ENCODE assay signal across 40 cellular contexts in the genomic region with DNA sequence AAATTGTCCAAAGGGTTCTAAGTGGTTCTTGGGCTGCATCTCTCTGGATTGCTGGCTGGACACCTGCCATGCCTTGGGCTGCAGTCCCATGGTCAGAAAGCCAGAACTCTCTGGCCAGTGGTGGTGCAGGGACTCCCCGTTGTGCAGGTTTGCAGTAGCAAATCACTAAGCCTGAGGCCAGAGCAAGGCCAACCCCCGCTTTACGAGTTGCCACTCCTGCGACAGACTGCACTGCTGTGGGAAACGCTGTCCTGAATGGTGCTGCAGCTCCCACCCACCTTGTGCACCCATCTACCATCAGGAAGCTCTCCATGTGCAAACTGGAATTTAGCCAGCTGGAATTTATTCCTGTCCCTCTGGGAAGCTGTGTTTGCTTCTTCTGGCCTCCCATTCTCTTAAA. TPM values are rescaled to one million over a fixed set of nuclear protein-coding genes. Genes with fewer than 3 reads are reported as not detected.
"Had no signal": no experiment of that assay in that cellular context is flagged by ENCODE, and none has a peak within 500 bp of the region (broad histone marks: within the 10 kb centered on the region; RNA-seq: fewer than 3 reads in every experiment).

No MANE protein-coding gene starts in this region.

- H3K9me3 ChIP-seq: adrenal gland, body of pancreas, esophagus muscularis mucosa, gastrocnemius medialis, heart left ventricle had no signal

- H3K4me1 ChIP-seq: adrenal gland, esophagus muscularis mucosa, foreskin keratinocyte had no signal

- H3K9me3 Mint-ChIP-seq: activated CD4-positive, alpha-beta memory T cell treated with anti-CD3 and anti-CD28 coated beads for 36 hours; activated CD4-positive, alpha-beta T cell treated with anti-CD3 and anti-CD28 coated beads, Interleukin-2, amount 10 ng/mL, durations not matched to agents 24 days and 14 days; activated naive CD4-positive, alpha-beta T cell treated with anti-CD3 and anti-CD28 coated beads for 36 hours; activated naive CD4-positive, alpha-beta T cell treated with anti-CD3 and anti-CD28 coated beads, Interleukin-2, amount 50 U/mL, for 24 hours; activated naive CD8-positive, alpha-beta T cell treated with anti-CD3 and anti-CD28 coated beads for 36 hours; activated naive CD8-positive, alpha-beta T cell treated with anti-CD3 and anti-CD28 coated beads, Interleukin-2, amount 50 U/mL, for 24 hours; activated T-helper 1 cell treated with anti-CD3 and anti-CD28 coated beads, Interleukin-12 subunit alpha, Interleukin-12 subunit beta, Interleukin-2, Interleukin-4 antibody, amounts not matched to agents 30 ng/mL and 10 ng/mL and 1 ng/mL, durations not matched to agents 14 hours and 24 hours and 36 hours; activated T-helper 2 cell treated with anti-CD3 and anti-CD28 coated beads, Interferon-gamma antibody, Interleukin-2, Interleukin-4, amounts not matched to agents 10 μg/mL and 5 μg/mL and 100 μg/mL, durations not matched to agents 14 hours and 24 hours and 36 hours; dendritic cell treated with granulocyte-macrophage colony-stimulating factor and Interleukin-4, amounts not matched to agents 40 ng/mL and 50 ng/mL, for 4 days; endodermal cell; T-cell; T-helper 1 cell treated with Interleukin-12 subunit alpha and Interleukin-12 subunit beta and Interleukin-4 antibody, amounts not matched to agents 30 μg/mL and 1 μg/mL, for 36 hours; T-helper 2 cell treated with Interferon-gamma antibody and Interleukin-4, amounts not matched to agents 5 μg/mL and 100 μg/mL, for 36 hours had no signal

- H3K36me3 ChIP-seq: adrenal gland, gastrocnemius medialis had no signal

- H3K4me3 ChIP-seq: adrenal gland, body of pancreas, coronary artery, dorsolateral prefrontal cortex, esophagus muscularis mucosa, gastrocnemius medialis, heart left ventricle had no signal

- H3K27ac Mint-ChIP-seq: activated CD4-positive, alpha-beta memory T cell treated with anti-CD3 and anti-CD28 coated beads for 36 hours; activated CD4-positive, alpha-beta T cell treated with anti-CD3 and anti-CD28 coated beads for 36 hours; activated CD4-positive, alpha-beta T cell treated with anti-CD3 and anti-CD28 coated beads, Interleukin-2, amount 10 ng/mL, durations not matched to agents 24 days and 14 days; activated CD8-positive, alpha-beta memory T cell treated with anti-CD3 and anti-CD28 coated beads, Interleukin-2, amount 10 ng/mL, durations not matched to agents 7 days and 5 days; activated CD8-positive, alpha-beta T cell treated with anti-CD3 and anti-CD28 coated beads, Interleukin-2, amount 10 ng/mL, durations not matched to agents 7 days and 5 days; activated naive CD4-positive, alpha-beta T cell treated with anti-CD3 and anti-CD28 coated beads for 36 hours; activated naive CD4-positive, alpha-beta T cell treated with anti-CD3 and anti-CD28 coated beads, Interleukin-2, amount 50 U/mL, for 24 hours; activated naive CD8-positive, alpha-beta T cell treated with anti-CD3 and anti-CD28 coated beads for 36 hours; activated naive CD8-positive, alpha-beta T cell treated with anti-CD3 and anti-CD28 coated beads, Interleukin-2, amount 50 U/mL, for 24 hours; activated T-helper 1 cell treated with anti-CD3 and anti-CD28 coated beads, Interleukin-12 subunit alpha, Interleukin-12 subunit beta, Interleukin-2, Interleukin-4 antibody, amounts not matched to agents 30 ng/mL and 10 ng/mL and 1 ng/mL, durations not matched to agents 14 hours and 24 hours and 36 hours; activated T-helper 2 cell treated with anti-CD3 and anti-CD28 coated beads, Interferon-gamma antibody, Interleukin-2, Interleukin-4, amounts not matched to agents 10 μg/mL and 5 μg/mL and 100 μg/mL, durations not matched to agents 14 hours and 24 hours and 36 hours; dendritic cell treated with granulocyte-macrophage colony-stimulating factor and Interleukin-4, amounts not matched to agents 40 ng/mL and 50 ng/mL, for 4 days; endodermal cell; T-cell; T-helper 1 cell treated with Interleukin-12 subunit alpha and Interleukin-12 subunit beta and Interleukin-4 antibody, amounts not matched to agents 30 μg/mL and 1 μg/mL, for 36 hours; T-helper 2 cell treated with Interferon-gamma antibody and Interleukin-4, amounts not matched to agents 5 μg/mL and 100 μg/mL, for 36 hours had no signal

- H3K27me3 ChIP-seq: adrenal gland, body of pancreas, dorsolateral prefrontal cortex, esophagus muscularis mucosa, foreskin keratinocyte, gastrocnemius medialis, heart left ventricle had no signal

- H3K27ac ChIP-seq: adrenal gland, body of pancreas, coronary artery, dorsolateral prefrontal cortex, esophagus muscularis mucosa, foreskin keratinocyte, gastrocnemius medialis, heart left ventricle, WERI-Rb-1 had no signal

- DNase-seq: activated CD4-positive, alpha-beta memory T cell treated with anti-CD3 and anti-CD28 coated beads for 36 hours; activated CD4-positive, alpha-beta T cell treated with anti-CD3 and anti-CD28 coated beads for 36 hours; activated CD4-positive, alpha-beta T cell treated with anti-CD3 and anti-CD28 coated beads, Interleukin-2, amount 10 ng/mL, durations not matched to agents 24 days and 14 days; activated CD4-positive, CD25-positive, alpha-beta regulatory T cell; activated CD4-positive, CD25-positive, alpha-beta regulatory T cell treated with anti-CD3 and anti-CD28 coated beads, Interleukin-2, amount 50 U/mL, for 72 hours; activated CD8-positive, alpha-beta memory T cell treated with anti-CD3 and anti-CD28 coated beads, Interleukin-2, amount 10 ng/mL, durations not matched to agents 7 days and 5 days; activated CD8-positive, alpha-beta memory T cell treated with anti-CD3 and anti-CD28 coated beads, Interleukin-2, amount 50 U/mL, for 4 hours; activated CD8-positive, alpha-beta T cell treated with anti-CD3 and anti-CD28 coated beads, Interleukin-2, amount 10 ng/mL, durations not matched to agents 7 days and 5 days; activated effector memory CD4-positive, alpha-beta T cell treated with anti-CD3 and anti-CD28 coated beads, Interleukin-2, amount 50 U/mL, for 16 hours; activated naive CD4-positive, alpha-beta T cell treated with anti-CD3 and anti-CD28 coated beads for 36 hours; activated naive CD8-positive, alpha-beta T cell treated with anti-CD3 and anti-CD28 coated beads for 36 hours; activated naive CD8-positive, alpha-beta T cell treated with anti-CD3 and anti-CD28 coated beads, Interleukin-2, amount 50 U/mL, for 24 hours; activated T-cell treated with anti-CD3 and anti-CD28 coated beads, Interleukin-2, amount 50 U/mL, for 1 hour; activated T-cell treated with anti-CD3 and anti-CD28 coated beads, Interleukin-2, amount 50 U/mL, for 48 hours; adrenal gland; amygdala; aorta; body of pancreas; central memory CD4-positive, alpha-beta T cell; cerebellar nuclear complex; dorsolateral prefrontal cortex; effector memory CD4-positive, alpha-beta T cell; endodermal cell; foreskin keratinocyte; gastrocnemius medialis; glutamatergic neuron; heart left ventricle; T-cell; T1000; WERI-Rb-1 had no signal

- H3K4me1 Mint-ChIP-seq: activated CD4-positive, alpha-beta T cell treated with anti-CD3 and anti-CD28 coated beads for 36 hours; activated CD4-positive, alpha-beta T cell treated with anti-CD3 and anti-CD28 coated beads, Interleukin-2, amount 10 ng/mL, durations not matched to agents 24 days and 14 days; activated CD8-positive, alpha-beta memory T cell treated with anti-CD3 and anti-CD28 coated beads, Interleukin-2, amount 10 ng/mL, durations not matched to agents 7 days and 5 days; activated naive CD4-positive, alpha-beta T cell treated with anti-CD3 and anti-CD28 coated beads, Interleukin-2, amount 50 U/mL, for 24 hours; activated naive CD8-positive, alpha-beta T cell treated with anti-CD3 and anti-CD28 coated beads, Interleukin-2, amount 50 U/mL, for 24 hours; T-cell had no signal

- H3K4me3 Mint-ChIP-seq: activated CD4-positive, alpha-beta memory T cell treated with anti-CD3 and anti-CD28 coated beads for 36 hours; activated CD4-positive, alpha-beta T cell treated with anti-CD3 and anti-CD28 coated beads for 36 hours; activated CD4-positive, alpha-beta T cell treated with anti-CD3 and anti-CD28 coated beads, Interleukin-2, amount 10 ng/mL, durations not matched to agents 24 days and 14 days; activated CD8-positive, alpha-beta memory T cell treated with anti-CD3 and anti-CD28 coated beads, Interleukin-2, amount 10 ng/mL, durations not matched to agents 7 days and 5 days; activated CD8-positive, alpha-beta T cell treated with anti-CD3 and anti-CD28 coated beads, Interleukin-2, amount 10 ng/mL, durations not matched to agents 7 days and 5 days; activated naive CD4-positive, alpha-beta T cell treated with anti-CD3 and anti-CD28 coated beads for 36 hours; activated naive CD4-positive, alpha-beta T cell treated with anti-CD3 and anti-CD28 coated beads, Interleukin-2, amount 50 U/mL, for 24 hours; activated naive CD8-positive, alpha-beta T cell treated with anti-CD3 and anti-CD28 coated beads for 36 hours; activated naive CD8-positive, alpha-beta T cell treated with anti-CD3 and anti-CD28 coated beads, Interleukin-2, amount 50 U/mL, for 24 hours; activated T-helper 1 cell treated with anti-CD3 and anti-CD28 coated beads, Interleukin-12 subunit alpha, Interleukin-12 subunit beta, Interleukin-2, Interleukin-4 antibody, amounts not matched to agents 30 ng/mL and 10 ng/mL and 1 ng/mL, durations not matched to agents 14 hours and 24 hours and 36 hours; dendritic cell treated with granulocyte-macrophage colony-stimulating factor and Interleukin-4, amounts not matched to agents 40 ng/mL and 50 ng/mL, for 4 days; endodermal cell; T-cell; T-helper 1 cell treated with Interleukin-12 subunit alpha and Interleukin-12 subunit beta and Interleukin-4 antibody, amounts not matched to agents 30 μg/mL and 1 μg/mL, for 36 hours; T-helper 2 cell treated with Interferon-gamma antibody and Interleukin-4, amounts not matched to agents 5 μg/mL and 100 μg/mL, for 36 hours had no signal

- H3K27me3 Mint-ChIP-seq: activated CD4-positive, alpha-beta memory T cell treated with anti-CD3 and anti-CD28 coated beads for 36 hours; activated CD4-positive, alpha-beta T cell treated with anti-CD3 and anti-CD28 coated beads for 36 hours; activated CD4-positive, alpha-beta T cell treated with anti-CD3 and anti-CD28 coated beads, Interleukin-2, amount 10 ng/mL, durations not matched to agents 24 days and 14 days; activated CD8-positive, alpha-beta memory T cell treated with anti-CD3 and anti-CD28 coated beads, Interleukin-2, amount 10 ng/mL, durations not matched to agents 7 days and 5 days; activated naive CD4-positive, alpha-beta T cell treated with anti-CD3 and anti-CD28 coated beads, Interleukin-2, amount 50 U/mL, for 24 hours; activated naive CD8-positive, alpha-beta T cell treated with anti-CD3 and anti-CD28 coated beads for 36 hours; activated naive CD8-positive, alpha-beta T cell treated with anti-CD3 and anti-CD28 coated beads, Interleukin-2, amount 50 U/mL, for 24 hours; dendritic cell treated with granulocyte-macrophage colony-stimulating factor and Interleukin-4, amounts not matched to agents 40 ng/mL and 50 ng/mL, for 4 days; T-cell had no signal

- ATAC-seq: activated CD4-positive, alpha-beta T cell treated with anti-CD3 and anti-CD28 coated beads for 36 hours; activated CD8-positive, alpha-beta memory T cell treated with anti-CD3 and anti-CD28 coated beads, Interleukin-2, amount 10 ng/mL, durations not matched to agents 7 days and 5 days; activated CD8-positive, alpha-beta T cell treated with anti-CD3 and anti-CD28 coated beads, Interleukin-2, amount 10 ng/mL, durations not matched to agents 7 days and 5 days; activated naive CD8-positive, alpha-beta T cell treated with anti-CD3 and anti-CD28 coated beads, Interleukin-2, amount 50 U/mL, for 24 hours; body of pancreas; foreskin keratinocyte; gastrocnemius medialis; heart left ventricle; T-cell had no signal

RNA-seq across cellular contexts. Expression of a gene that starts 45.7 kb away (rescaled TPM):
- total RNA-seq: activated CD4-positive, alpha-beta memory T cell treated with anti-CD3 and anti-CD28 coated beads for 36 hours; activated CD4-positive, alpha-beta T cell treated with anti-CD3 and anti-CD28 coated beads for 36 hours; activated CD4-positive, alpha-beta T cell treated with anti-CD3 and anti-CD28 coated beads, Interleukin-2, amount 10 ng/mL, durations not matched to agents 24 days and 14 days; activated CD8-positive, alpha-beta memory T cell treated with anti-CD3 and anti-CD28 coated beads for 36 hours; activated CD8-positive, alpha-beta memory T cell treated with anti-CD3 and anti-CD28 coated beads, Interleukin-2, amount 10 ng/mL, durations not matched to agents 7 days and 5 days; activated CD8-positive, alpha-beta T cell treated with anti-CD3 and anti-CD28 coated beads, Interleukin-2, amount 10 ng/mL, durations not matched to agents 7 days and 5 days; activated naive CD4-positive, alpha-beta T cell treated with anti-CD3 and anti-CD28 coated beads for 36 hours; activated naive CD8-positive, alpha-beta T cell treated with anti-CD3 and anti-CD28 coated beads for 36 hours; activated T-helper 1 cell treated with anti-CD3 and anti-CD28 coated beads, Interleukin-12 subunit alpha, Interleukin-12 subunit beta, Interleukin-2, Interleukin-4 antibody, amounts not matched to agents 30 ng/mL and 10 ng/mL and 1 ng/mL, durations not matched to agents 14 hours and 24 hours and 36 hours; activated T-helper 2 cell treated with anti-CD3 and anti-CD28 coated beads, Interferon-gamma antibody, Interleukin-2, Interleukin-4, amounts not matched to agents 10 μg/mL and 5 μg/mL and 100 μg/mL, durations not matched to agents 14 hours and 24 hours and 36 hours; adrenal gland; aorta; body of pancreas; endodermal cell; epithelial cell of proximal tubule; esophagus muscularis mucosa; foreskin keratinocyte; gastrocnemius medialis; heart left ventricle had no signal
- polyA plus RNA-seq: adrenal gland, foreskin keratinocyte, heart left ventricle had no signal
